In genomic region chr3:112752092-112752512, GRCh38 we compare ENCODE assay signal across 2 cellular contexts.
TF ChIP-seq lines count a peak whose summit lies in the region.

No MANE protein-coding gene starts in this region.

TF ChIP-seq in IMR-90, 13 proteins besides CTCF, POLR2A, EP300 and RAD21 (continued from another document):
- TF ChIP-seq MAZ (IDR thresholded peaks at IDR 0.05; ENCODE audit: borderline replicate concordance, low read depth, low read length) (no peak), CEBPB (IDR thresholded peaks at IDR 0.05; ENCODE audit: low read depth, low read length) (no peak), RCOR1 (IDR thresholded peaks at IDR 0.05; ENCODE audit: insufficient replicate concordance, low read length) (no peak), CHD1 (IDR thresholded peaks at IDR 0.05; ENCODE audit: low read depth, low read length) (no peak), SMC3 (IDR thresholded peaks at IDR 0.05; ENCODE audit: low read depth, low read length) (no peak), BHLHE40 (IDR thresholded peaks at IDR 0.05; ENCODE audit: low read depth, low read length) (no peak), MXI1 (IDR thresholded peaks at IDR 0.05; ENCODE audit: borderline replicate concordance, low read depth, low read length) (no peak), FOS (IDR thresholded peaks at IDR 0.05; ENCODE audit: low read depth, low read length) (no peak), MAFK (IDR thresholded peaks at IDR 0.05; ENCODE audit: low read depth, low read length) (no peak), RFX5 (IDR thresholded peaks at IDR 0.05; ENCODE audit: low read depth, low read length) (no peak), NFE2L2 (IDR thresholded peaks at IDR 0.05; ENCODE audit: low read depth, low read length) (no peak)
- TF ChIP-seq, protein P1, sequence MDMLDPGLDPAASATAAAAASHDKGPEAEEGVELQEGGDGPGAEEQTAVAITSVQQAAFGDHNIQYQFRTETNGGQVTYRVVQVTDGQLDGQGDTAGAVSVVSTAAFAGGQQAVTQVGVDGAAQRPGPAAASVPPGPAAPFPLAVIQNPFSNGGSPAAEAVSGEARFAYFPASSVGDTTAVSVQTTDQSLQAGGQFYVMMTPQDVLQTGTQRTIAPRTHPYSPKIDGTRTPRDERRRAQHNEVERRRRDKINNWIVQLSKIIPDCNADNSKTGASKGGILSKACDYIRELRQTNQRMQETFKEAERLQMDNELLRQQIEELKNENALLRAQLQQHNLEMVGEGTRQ (IDR thresholded peaks at IDR 0.05; ENCODE audit: low read depth, low read length), result no peak

TF ChIP-seq in HEK293T, 16 proteins besides CTCF, POLR2A, EP300 and RAD21 (continued from another document):
- TF ChIP-seq, protein P2, sequence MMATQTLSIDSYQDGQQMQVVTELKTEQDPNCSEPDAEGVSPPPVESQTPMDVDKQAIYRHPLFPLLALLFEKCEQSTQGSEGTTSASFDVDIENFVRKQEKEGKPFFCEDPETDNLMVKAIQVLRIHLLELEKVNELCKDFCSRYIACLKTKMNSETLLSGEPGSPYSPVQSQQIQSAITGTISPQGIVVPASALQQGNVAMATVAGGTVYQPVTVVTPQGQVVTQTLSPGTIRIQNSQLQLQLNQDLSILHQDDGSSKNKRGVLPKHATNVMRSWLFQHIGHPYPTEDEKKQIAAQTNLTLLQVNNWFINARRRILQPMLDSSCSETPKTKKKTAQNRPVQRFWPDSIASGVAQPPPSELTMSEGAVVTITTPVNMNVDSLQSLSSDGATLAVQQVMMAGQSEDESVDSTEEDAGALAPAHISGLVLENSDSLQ (IDR thresholded peaks at IDR 0.05), result no peak
- TF ChIP-seq ZNF384 (IDR thresholded peaks at IDR 0.05) (no peak), BHLHE40 (IDR thresholded peaks at IDR 0.05; ENCODE audit: borderline replicate concordance) (no peak), SUZ12 (IDR thresholded peaks at IDR 0.05) (no peak), FOXK2 (IDR thresholded peaks at IDR 0.05) (no peak), SP1 (IDR thresholded peaks at IDR 0.05) (no peak), FOXA1 (IDR thresholded peaks at IDR 0.05) (no peak), ARNT (IDR thresholded peaks at IDR 0.05) (no peak), CTBP1 (IDR thresholded peaks at IDR 0.05; ENCODE audit: borderline replicate concordance) (no peak), NFRKB (IDR thresholded peaks at IDR 0.05) (no peak), HDGF (IDR thresholded peaks at IDR 0.05; ENCODE audit: borderline replicate concordance) (no peak), FOXM1 (IDR thresholded peaks at IDR 0.05; ENCODE audit: borderline replicate concordance) (no peak)
